In the genomic region with DNA sequence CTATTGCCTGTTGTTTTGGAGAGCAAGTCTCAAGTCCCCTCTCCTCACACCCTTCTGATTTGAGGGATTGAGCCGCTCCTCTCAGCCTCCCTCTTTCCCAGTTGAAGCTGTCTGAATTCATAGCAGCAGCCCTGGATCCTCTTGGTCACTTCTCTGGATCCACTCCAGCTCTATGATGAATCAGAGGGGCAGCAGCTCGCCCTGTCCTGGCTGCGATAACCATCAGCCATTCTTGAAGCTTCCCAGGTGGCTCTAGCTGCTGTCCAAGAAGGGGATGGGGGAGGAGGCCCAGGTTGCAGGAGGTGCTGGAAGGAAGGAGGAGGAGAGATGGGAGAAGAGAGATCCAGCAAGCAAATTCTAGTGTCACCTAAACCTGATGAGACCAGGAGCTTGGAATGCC, we compare ENCODE assay signal across 14 cellular contexts. TPM values are rescaled to one million over a fixed set of nuclear protein-coding genes. Genes with fewer than 3 reads are reported as not detected.
DNase-seq lines count a peak whose midpoint lies in the region; ATAC-seq lines count a peak whose summit lies in the region.
"Had no signal": no experiment of that assay in that cellular context is flagged by ENCODE, and none has a peak within 500 bp of the region (broad histone marks: within the 10 kb centered on the region; RNA-seq: fewer than 3 reads in every experiment).

No MANE protein-coding gene starts in this region.

- H3K27ac Mint-ChIP-seq in activated naive CD4-positive, alpha-beta T cell treated with anti-CD3 and anti-CD28 coated beads for 36 hours: peak overlapping the region; percentile 16
- H3K27ac Mint-ChIP-seq in activated naive CD4-positive, alpha-beta T cell treated with anti-CD3 and anti-CD28 coated beads, Interleukin-2, amount 10 ng/mL, durations not matched to agents 7 days and 5 days: no peak overlapping the region
- peak overlapping the region; percentile 88 for H3K27ac Mint-ChIP-seq in stimulated activated effector memory CD8-positive, alpha-beta T cell treated with anti-CD3 and anti-CD28 coated beads, Interleukin-12 subunit alpha, Interleukin-12 subunit beta, amount 100 ng/mL, for 72 hours

- peaks cover 8% of the 10 kb centered on the region for H3K4me1 Mint-ChIP-seq in activated naive CD4-positive, alpha-beta T cell treated with anti-CD3 and anti-CD28 coated beads for 36 hours (ENCODE audit: low read depth)
- H3K4me1 Mint-ChIP-seq in activated naive CD4-positive, alpha-beta T cell treated with anti-CD3 and anti-CD28 coated beads, Interleukin-2, amount 10 ng/mL, durations not matched to agents 7 days and 5 days: peaks cover 5% of the 10 kb centered on the region
- H3K4me1 Mint-ChIP-seq in stimulated activated effector memory CD8-positive, alpha-beta T cell treated with anti-CD3 and anti-CD28 coated beads, Interleukin-12 subunit alpha, Interleukin-12 subunit beta, amount 100 ng/mL, for 72 hours: peaks cover 57% of the 10 kb centered on the region

- CTCF ChIA-PET in activated naive CD4-positive, alpha-beta T cell treated with anti-CD3 and anti-CD28 coated beads for 36 hours (lab: Charles Lee): interaction anchor here (0.9 kb wide), 1 partner anchor 10 kb away, joined by 3 read pairs; no protein-coding TSS in a partner anchor
- CTCF ChIA-PET in activated naive CD4-positive, alpha-beta T cell treated with anti-CD3 and anti-CD28 coated beads, Interleukin-2, amount 10 ng/mL, durations not matched to agents 7 days and 5 days (lab: Charles Lee): interaction anchor here (1.1 kb wide), 1 partner anchor 12 kb away, joined by 3 read pairs; no protein-coding TSS in a partner anchor

- H3K4me3 Mint-ChIP-seq in activated naive CD4-positive, alpha-beta T cell treated with anti-CD3 and anti-CD28 coated beads for 36 hours: no peak overlapping the region
- H3K4me3 Mint-ChIP-seq in activated naive CD4-positive, alpha-beta T cell treated with anti-CD3 and anti-CD28 coated beads, Interleukin-2, amount 10 ng/mL, durations not matched to agents 7 days and 5 days: no peak overlapping the region
- H3K4me3 Mint-ChIP-seq in stimulated activated effector memory CD8-positive, alpha-beta T cell treated with anti-CD3 and anti-CD28 coated beads, Interleukin-12 subunit alpha, Interleukin-12 subunit beta, amount 100 ng/mL, for 72 hours: no peak overlapping the region

- no peaks in the 10 kb centered on the region for H3K9me3 Mint-ChIP-seq in activated naive CD4-positive, alpha-beta T cell treated with anti-CD3 and anti-CD28 coated beads for 36 hours
- no peaks in the 10 kb centered on the region for H3K9me3 Mint-ChIP-seq in activated naive CD4-positive, alpha-beta T cell treated with anti-CD3 and anti-CD28 coated beads, Interleukin-2, amount 10 ng/mL, durations not matched to agents 7 days and 5 days
- H3K9me3 Mint-ChIP-seq in stimulated activated effector memory CD8-positive, alpha-beta T cell treated with anti-CD3 and anti-CD28 coated beads, Interleukin-12 subunit alpha, Interleukin-12 subunit beta, amount 100 ng/mL, for 72 hours: no peaks in the 10 kb centered on the region

- DNase-seq in activated naive CD4-positive, alpha-beta T cell treated with anti-CD3 and anti-CD28 coated beads for 36 hours: no peak
- DNase-seq in activated naive CD4-positive, alpha-beta T cell treated with anti-CD3 and anti-CD28 coated beads, Interleukin-2, amount 10 ng/mL, durations not matched to agents 7 days and 5 days: no peak
- DNase-seq in activated T-cell treated with anti-CD3 and anti-CD28 coated beads, Interleukin-2, amount 50 U/mL, for 48 hours: peak; percentile 11
- DNase-seq in fibroblast of peridontal ligament (ENCODE audit: extremely low read depth) (peak; percentile 25), HuH-7.5 (ENCODE audit: low spot score) (no peak)
- no peak for DNase-seq in stimulated activated effector memory CD8-positive, alpha-beta T cell treated with anti-CD3 and anti-CD28 coated beads, Interleukin-12 subunit alpha, Interleukin-12 subunit beta, amount 100 ng/mL, for 72 hours (ENCODE audit: low spot score in 2 of 2)
- DNase-seq: ACHN, DMS53, NCI-H526, nucleus accumbens had no signal

- no peaks in the 10 kb centered on the region for H3K27me3 Mint-ChIP-seq in activated naive CD4-positive, alpha-beta T cell treated with anti-CD3 and anti-CD28 coated beads for 36 hours (ENCODE audit: low read depth)
- H3K27me3 Mint-ChIP-seq in activated naive CD4-positive, alpha-beta T cell treated with anti-CD3 and anti-CD28 coated beads, Interleukin-2, amount 10 ng/mL, durations not matched to agents 7 days and 5 days: no peaks in the 10 kb centered on the region

- no peak for ATAC-seq in stimulated activated effector memory CD8-positive, alpha-beta T cell treated with anti-CD3 and anti-CD28 coated beads, Interleukin-12 subunit alpha, Interleukin-12 subunit beta, amount 100 ng/mL, for 72 hours
- ATAC-seq in HG02588 (IDR thresholded peaks at IDR 0.05; ENCODE audit: unreplicated experiment): no peak
- no peak for ATAC-seq in GM19467 (IDR thresholded peaks at IDR 0.05; ENCODE audit: unreplicated experiment)
- ATAC-seq: HCT116, left lobe of liver had no signal

- peaks cover 3% of the 10 kb centered on the region for H3K36me3 Mint-ChIP-seq in activated naive CD4-positive, alpha-beta T cell treated with anti-CD3 and anti-CD28 coated beads for 36 hours (ENCODE audit: low read depth)
- peaks cover 38% of the 10 kb centered on the region for H3K36me3 Mint-ChIP-seq in activated naive CD4-positive, alpha-beta T cell treated with anti-CD3 and anti-CD28 coated beads, Interleukin-2, amount 10 ng/mL, durations not matched to agents 7 days and 5 days
- peaks cover 84% of the 10 kb centered on the region for H3K36me3 Mint-ChIP-seq in stimulated activated effector memory CD8-positive, alpha-beta T cell treated with anti-CD3 and anti-CD28 coated beads, Interleukin-12 subunit alpha, Interleukin-12 subunit beta, amount 100 ng/mL, for 72 hours

- intact Hi-C loops in activated naive CD4-positive, alpha-beta T cell treated with anti-CD3 and anti-CD28 coated beads for 36 hours (cut with micrococcal nuclease): no loop called here

RNA-seq across cellular contexts. Expression of a gene that starts 31.3 kb away (rescaled TPM):
- not detected for total RNA-seq in activated naive CD4-positive, alpha-beta T cell treated with anti-CD3 and anti-CD28 coated beads for 36 hours

RNA-seq across cellular contexts. Expression of a gene that starts 59.1 kb away (rescaled TPM):
- total RNA-seq in activated naive CD4-positive, alpha-beta T cell treated with anti-CD3 and anti-CD28 coated beads for 36 hours: 100 to 1,000 TPM; 318 to 322 TPM

Comparison
In these comparisons a context has a peak if more than half of its experiments do, and no peak if none do; other contexts are left out.
1. DNase-seq: peak in activated T-cell treated with anti-CD3 and anti-CD28 coated beads, Interleukin-2, amount 50 U/mL, for 48 hours (2 of 2) and fibroblast of peridontal ligament (single experiment); none in activated naive CD4-positive, alpha-beta T cell treated with anti-CD3 and anti-CD28 coated beads for 36 hours (single experiment), activated naive CD4-positive, alpha-beta T cell treated with anti-CD3 and anti-CD28 coated beads, Interleukin-2, amount 10 ng/mL, durations not matched to agents 7 days and 5 days (single experiment), stimulated activated effector memory CD8-positive, alpha-beta T cell treated with anti-CD3 and anti-CD28 coated beads, Interleukin-12 subunit alpha, Interleukin-12 subunit beta, amount 100 ng/mL, for 72 hours (0 of 2) and HuH-7.5 (single experiment).